1 cellular context compared by ENCODE assay signal in genomic region chr3:16496008-16496407, GRCh38.
TF ChIP-seq lines count a peak whose summit lies in the region.

No MANE protein-coding gene starts in this region.

TF ChIP-seq in H1, 55 proteins besides CTCF, POLR2A, EP300 and RAD21 (continued from another document):
- TF ChIP-seq CHD7 (IDR thresholded peaks at IDR 0.05; ENCODE audit: insufficient replicate concordance, low read length) (no peak), POU5F1 (IDR thresholded peaks at IDR 0.05; ENCODE audit: low read depth, low read length) (no peak), SUZ12 (IDR thresholded peaks at IDR 0.05; ENCODE audit: low read length) (no peak), YY1 (IDR thresholded peaks at IDR 0.05; ENCODE audit: low read depth, low read length) (no peak), GTF2F1 (IDR thresholded peaks at IDR 0.05; ENCODE audit: borderline replicate concordance, low read depth, low read length) (no peak), MAX (IDR thresholded peaks at IDR 0.05) (no peak), BACH1 (IDR thresholded peaks at IDR 0.05; ENCODE audit: low read length) (no peak), SIRT6 (IDR thresholded peaks at IDR 0.05; ENCODE audit: low read length) (no peak), POLR2AphosphoS5 (IDR thresholded peaks at IDR 0.05; ENCODE audit: low read depth, low read length) (no peak), TBP (IDR thresholded peaks at IDR 0.05; ENCODE audit: low read depth, low read length) (no peak), EGR1 (IDR thresholded peaks at IDR 0.05; ENCODE audit: borderline replicate concordance, low read depth, low read length) (no peak)
